ENCODE assay signal across 36 cellular contexts in genomic region chr4:146641762-146642161, GRCh38. TPM values are rescaled to one million over a fixed set of nuclear protein-coding genes. Genes with fewer than 3 reads are reported as not detected.
"Had no signal": no experiment of that assay in that cellular context is flagged by ENCODE, and none has a peak within 500 bp of the region (broad histone marks: within the 10 kb centered on the region; RNA-seq: fewer than 3 reads in every experiment).

No MANE protein-coding gene starts in this region.

- H3K9me3 Mint-ChIP-seq: activated T-helper 1 cell treated with anti-CD3 and anti-CD28 coated beads, Interleukin-12 subunit alpha, Interleukin-12 subunit beta, Interleukin-2, Interleukin-4 antibody, amounts not matched to agents 30 ng/mL and 10 ng/mL and 1 ng/mL, durations not matched to agents 14 hours and 24 hours and 36 hours had no signal

- ATAC-seq: activated CD8-positive, alpha-beta T cell treated with anti-CD3 and anti-CD28 coated beads for 36 hours; activated naive CD4-positive, alpha-beta T cell treated with anti-CD3 and anti-CD28 coated beads, Interleukin-2, amount 50 U/mL, for 72 hours; Panc1; Right ventricle myocardium inferior; SK-N-SH treated with all-trans-retinoic acid at 6 μM for 48 hours had no signal

- DNase-seq: activated CD4-positive, alpha-beta T cell treated with anti-CD3 and anti-CD28 coated beads for 4 hours; activated CD8-positive, alpha-beta memory T cell treated with anti-CD3 and anti-CD28 coated beads, Interleukin-2, amount 50 U/mL, for 4 hours; activated CD8-positive, alpha-beta T cell treated with anti-CD3 and anti-CD28 coated beads for 36 hours; activated effector memory CD4-positive, alpha-beta T cell treated with anti-CD3 and anti-CD28 coated beads, Interleukin-2, amount 50 U/mL, for 16 hours; activated naive CD4-positive, alpha-beta T cell treated with Interleukin-2 at 50 U/mL for 16 hours; activated T-cell treated with anti-CD3 and anti-CD28 coated beads, Interleukin-2, amount 50 U/mL, for 1 hour; cerebellar nuclear complex; KG1; NCI-H1092 treated with DMSO at 0.1 percent for 48 hours; NCI-H1417 treated with DMSO at 0.1 percent for 48 hours; NCI-H1694; NCI-H2029; NCI-H2107; NCI-H2171 treated with DMSO at 0.1 percent for 48 hours; NCI-H226; NCI-H526; NCI-H774; NK-92 treated with Interleukin-12 subunit alpha and Interleukin-12 subunit beta, amount 100 ng/mL, for 24 hours; OCI-M1; RPMI8226; SJCRH30; SW 1271; T1000 had no signal

- H3K27ac Mint-ChIP-seq: activated CD8-positive, alpha-beta T cell treated with anti-CD3 and anti-CD28 coated beads for 36 hours; activated naive CD4-positive, alpha-beta T cell treated with anti-CD3 and anti-CD28 coated beads, Interleukin-2, amount 50 U/mL, for 72 hours; activated T-helper 1 cell treated with anti-CD3 and anti-CD28 coated beads, Interleukin-12 subunit alpha, Interleukin-12 subunit beta, Interleukin-2, Interleukin-4 antibody, amounts not matched to agents 30 ng/mL and 10 ng/mL and 1 ng/mL, durations not matched to agents 14 hours and 24 hours and 36 hours; IgD-negative memory B cell had no signal

- H3K27me3 ChIP-seq: SJCRH30 had no signal

- H3K36me3 ChIP-seq: SJCRH30 had no signal

- H3K4me1 ChIP-seq: SJCRH30 had no signal

- H3K4me3 ChIP-seq: SJCRH30 had no signal

- H3K36me3 Mint-ChIP-seq: IgD-negative memory B cell had no signal

- H3K9me3 ChIP-seq: SJCRH30 had no signal

- H3K27ac ChIP-seq: SJCRH30, VCaP had no signal

- H3K4me3 Mint-ChIP-seq: activated CD8-positive, alpha-beta T cell treated with anti-CD3 and anti-CD28 coated beads for 36 hours; activated T-helper 1 cell treated with anti-CD3 and anti-CD28 coated beads, Interleukin-12 subunit alpha, Interleukin-12 subunit beta, Interleukin-2, Interleukin-4 antibody, amounts not matched to agents 30 ng/mL and 10 ng/mL and 1 ng/mL, durations not matched to agents 14 hours and 24 hours and 36 hours; IgD-negative memory B cell had no signal

RNA-seq across cellular contexts. Expression of gene POU4F2, which starts 3.1 kb away (rescaled TPM):
- total RNA-seq: activated CD8-positive, alpha-beta T cell treated with anti-CD3 and anti-CD28 coated beads for 36 hours; activated naive CD4-positive, alpha-beta T cell treated with anti-CD3 and anti-CD28 coated beads, Interleukin-2, amount 50 U/mL, for 72 hours; activated T-helper 1 cell treated with anti-CD3 and anti-CD28 coated beads, Interleukin-12 subunit alpha, Interleukin-12 subunit beta, Interleukin-2, Interleukin-4 antibody, amounts not matched to agents 30 ng/mL and 10 ng/mL and 1 ng/mL, durations not matched to agents 14 hours and 24 hours and 36 hours; cardiac septum; LHCN-M2; M059J; NCI-H460; Right ventricle myocardium inferior; T-helper 1 cell treated with Interleukin-12 subunit alpha and Interleukin-12 subunit beta and Interleukin-4 antibody, amounts not matched to agents 30 ng/mL and 1 ng/mL, for 36 hours had no signal
- polyA plus RNA-seq: adipose tissue, IgD-negative memory B cell had no signal
